In genomic region chr1:151311589-151312331, GRCh38 we compare ENCODE assay signal across 8 cellular contexts. TPM values are rescaled to one million over a fixed set of nuclear protein-coding genes. Genes with fewer than 3 reads are reported as not detected.
DNase-seq lines count a peak whose midpoint lies in the region; ATAC-seq lines count a peak whose summit lies in the region.

No MANE protein-coding gene starts in this region.

- ATAC-seq in GM21447 (IDR thresholded peaks at IDR 0.05; ENCODE audit: unreplicated experiment) (no peak), GM21723 (IDR thresholded peaks at IDR 0.05; ENCODE audit: unreplicated experiment) (no peak)

- DNase-seq in DMS 273 (lab: John Stamatoyannopoulos, UW; ENCODE audit: unreplicated experiment): peak; percentile 96
- DNase-seq in DMS 273 treated with DMSO at 0.1 percent for 48 hours (lab: John Stamatoyannopoulos, UW): no peak
- DNase-seq in activated CD4-positive, alpha-beta T cell treated with anti-CD3 and anti-CD28 coated beads, Interleukin-2, amount 50 U/mL, for 1 hour: peak; percentile 37
- peak; percentile 95 for DNase-seq in dermis blood vessel endothelial cell
- peak; percentile 88 for DNase-seq in mucosa of gallbladder (ENCODE audit: low spot score)
- DNase-seq in stimulated activated CD8-positive, alpha-beta memory T cell treated with anti-CD3 and anti-CD28 coated beads, Interleukin-4, amount 100 ng/mL, for 4 hours (ENCODE audit: low read depth in 2 of 2, low spot score in 1 of 2): peak; percentile 49 to 76

RNA-seq across cellular contexts. Expression of gene PI4KB, which starts 15.5 kb away (rescaled TPM):
- 45.5 and 55.3 TPM in 2 replicates for total RNA-seq in dermis blood vessel endothelial cell
- 71.4 TPM for total RNA-seq in mucosa of gallbladder

RNA-seq across cellular contexts. Expression of gene ZNF687, which starts 29.7 kb away (rescaled TPM):
- total RNA-seq in dermis blood vessel endothelial cell (12.6 and 16.6 TPM in 2 replicates), mucosa of gallbladder (40.4 TPM)

RNA-seq across cellular contexts. Expression of gene RFX5, which starts 35.3 kb away (rescaled TPM):
- total RNA-seq in dermis blood vessel endothelial cell: 68.8 and 73.3 TPM in 2 replicates
- total RNA-seq in mucosa of gallbladder: 50.9 TPM

RNA-seq across cellular contexts. Expression of gene PSMD4, which starts 57.2 kb away (rescaled TPM):
- total RNA-seq in dermis blood vessel endothelial cell (231 and 242 TPM in 2 replicates), mucosa of gallbladder (125 TPM)
